8 cellular contexts compared by ENCODE assay signal in genomic region chr22:21734540-21735197, GRCh38. TPM values are rescaled to one million over a fixed set of nuclear protein-coding genes. Genes with fewer than 3 reads are reported as not detected.
DNase-seq lines count a peak whose midpoint lies in the region; ATAC-seq and TF ChIP-seq lines count a peak whose summit lies in the region.

No MANE protein-coding gene starts in this region.

- no peaks in the 10 kb centered on the region for H3K79me2 ChIP-seq in parathyroid adenoma

- CTCF ChIA-PET in Panc1 (lab: Charles Lee), result no interaction called here

- POLR2A ChIA-PET in Panc1 (lab: Charles Lee), result no interaction called here

- H3K36me3 ChIP-seq in Panc1 (ENCODE audit: control insufficient read depth, insufficient read depth, low read length), result no peaks in the 10 kb centered on the region
- H3K36me3 ChIP-seq in parathyroid adenoma (ENCODE audit: control insufficient read depth, insufficient read depth, low read length), result no peaks in the 10 kb centered on the region

- H3K27ac ChIP-seq in Panc1 (ENCODE audit: low read length), result peak overlapping the region; percentile 63
- no peak overlapping the region for H3K27ac ChIP-seq in parathyroid adenoma

- peak overlapping the region; percentile 58 for H2AFZ ChIP-seq in parathyroid adenoma

- H3K27me3 ChIP-seq in Panc1 (ENCODE audit: control insufficient read depth, insufficient read depth, low read length) (no peaks in the 10 kb centered on the region), parathyroid adenoma (ENCODE audit: control insufficient read depth, insufficient read depth, low read length) (no peaks in the 10 kb centered on the region)

- TF ChIP-seq CTCF in Panc1 (IDR thresholded peaks at IDR 0.05) (no peak), epithelial cell of esophagus (IDR thresholded peaks at IDR 0.05; ENCODE audit: insufficient read depth, low read depth, low read length, missing control alignments) (no peak), parathyroid adenoma (IDR thresholded peaks at IDR 0.05) (no peak)

- in situ Hi-C loops in Panc1 (cut with HindIII; ENCODE audit: low pct_unique_long_range_greater_than_20kb, low sequenced_read_pairs), result no loop called here

- H3K9ac ChIP-seq in parathyroid adenoma, result no peak overlapping the region

- peak overlapping the region; percentile 55 to 69 for H3K4me3 ChIP-seq in Panc1 (ENCODE audit: low read depth in 2 of 2, low read length in 2 of 2)
- peak overlapping the region; percentile 17 for H3K4me3 ChIP-seq in epithelial cell of esophagus (ENCODE audit: low read length)
- peak overlapping the region; percentile 71 for H3K4me3 ChIP-seq in parathyroid adenoma (ENCODE audit: low read depth, low read length)

- ATAC-seq in Panc1 (no peak), GM18861 (IDR thresholded peaks at IDR 0.05; ENCODE audit: unreplicated experiment) (no peak)

- H3K4me1 ChIP-seq in Panc1 (ENCODE audit: control insufficient read depth, insufficient read depth, low read length), result peaks cover 6% of the 10 kb centered on the region; the same call in 1 of the 2 replicates
- no peaks in the 10 kb centered on the region for H3K4me1 ChIP-seq in parathyroid adenoma

- H3K9me3 ChIP-seq in Panc1 (ENCODE audit: control insufficient read depth, insufficient read depth, low read depth, low read length) (no peaks in the 10 kb centered on the region), parathyroid adenoma (ENCODE audit: control insufficient read depth, low read length) (no peaks in the 10 kb centered on the region)

- BruUV-seq in Panc1 (replicated peaks; lab: Mats Ljungman, UMichigan), result TSS peak; percentile 74

- DNase-seq in NCI-H2171 treated with DMSO at 0.1 percent for 48 hours (lab: John Stamatoyannopoulos, UW) (peak; percentile 41), NCI-H2171 (lab: John Stamatoyannopoulos, UW) (no peak), Panc1 (ENCODE audit: low read depth, low spot score) (no peak), epithelial cell of esophagus (ENCODE audit: low read depth) (no peak), NCI-H345 (lab: John Stamatoyannopoulos, UW) (no peak)
- no peak for DNase-seq in NK-92 treated with Interleukin-12 subunit alpha and Interleukin-12 subunit beta, amount 100 ng/mL, for 24 hours (lab: John Stamatoyannopoulos, UW)

- intact Hi-C loops in Panc1 (cut with micrococcal nuclease; ENCODE audit: unreplicated experiment), result no loop called here

- H3K4me2 ChIP-seq in parathyroid adenoma (ENCODE audit: low read length), result peak overlapping the region; percentile 97

RNA-seq across cellular contexts. Expression of gene YPEL1, which starts 0.9 kb away (rescaled TPM):
- total RNA-seq in Panc1 (2021; ENCODE audit: unreplicated experiment), result 4.0 TPM
- 4.6 TPM for polyA plus RNA-seq in Panc1 (2012; ENCODE audit: insufficient read length)

Comparison
In these comparisons a context has a peak if more than half of its experiments do, and no peak if none do; other contexts are left out.
1. H3K4me3 ChIP-seq: peak in every context shown above with its lines; median percentile 71 in parathyroid adenoma; 62 in Panc1; 17 in epithelial cell of esophagus.